25 cellular contexts compared by ENCODE assay signal in the genomic region with DNA sequence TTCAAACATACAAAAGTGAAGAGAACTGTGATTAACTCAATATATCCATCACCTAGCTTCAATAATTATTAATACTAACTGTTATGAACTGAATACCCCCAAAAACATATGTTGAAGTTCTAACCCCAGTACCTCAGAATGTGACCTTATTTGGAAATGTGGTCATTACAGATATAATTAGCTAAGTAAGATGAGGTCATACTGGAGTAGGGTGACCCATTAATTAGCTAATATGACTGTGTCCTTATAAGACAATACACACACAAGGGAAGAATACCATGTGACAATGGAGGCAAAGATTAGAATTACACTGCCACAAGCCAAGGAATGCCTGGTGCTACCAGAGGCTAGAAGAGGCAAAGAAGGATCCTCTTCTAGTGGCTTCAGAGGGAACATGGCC. TPM values are rescaled to one million over a fixed set of nuclear protein-coding genes. Genes with fewer than 3 reads are reported as not detected.
"Had no signal": no experiment of that assay in that cellular context is flagged by ENCODE, and none has a peak within 500 bp of the region (broad histone marks: within the 10 kb centered on the region; RNA-seq: fewer than 3 reads in every experiment).

No MANE protein-coding gene starts in this region.

- H3K4me3 Mint-ChIP-seq: dendritic cell treated with granulocyte-macrophage colony-stimulating factor and Interleukin-4, amounts not matched to agents 40 ng/mL and 50 ng/mL, for 4 days; endodermal cell; naive thymus-derived CD8-positive, alpha-beta T cell; neural crest cell; stimulated activated naive CD8-positive, alpha-beta T cell treated with anti-CD3 and anti-CD28 coated beads, Interleukin-15, Interleukin-2, amounts not matched to agents 100 ng/mL and 50 ng/mL, for 24 hours; type B pancreatic cell had no signal

- FAIRE-seq: islet of Langerhans had no signal

- H3K27me3 Mint-ChIP-seq: dendritic cell treated with granulocyte-macrophage colony-stimulating factor and Interleukin-4, amounts not matched to agents 40 ng/mL and 50 ng/mL, for 4 days; naive thymus-derived CD8-positive, alpha-beta T cell; stimulated activated naive CD8-positive, alpha-beta T cell treated with anti-CD3 and anti-CD28 coated beads, Interleukin-15, Interleukin-2, amounts not matched to agents 100 ng/mL and 50 ng/mL, for 24 hours; type B pancreatic cell had no signal

- DNase-seq: activated CD4-positive, alpha-beta T cell treated with anti-CD3 and anti-CD28 coated beads for 1 hour; activated CD8-positive, alpha-beta memory T cell treated with anti-CD3 and anti-CD28 coated beads for 24 hours; activated gamma-delta T cell treated with Interleukin-2 at 50 U/mL for 16 hours; activated naive CD4-positive, alpha-beta T cell treated with anti-CD3 and anti-CD28 coated beads, Interleukin-2, amount 50 U/mL, for 16 hours; amniotic stem cell; central memory CD4-positive, alpha-beta T cell; endodermal cell; foreskin keratinocyte; heart right ventricle; left lung; lower lobe of right lung; mesenchymal stem cell; naive thymus-derived CD8-positive, alpha-beta T cell; occipital lobe; right cardiac atrium; stimulated activated CD4-positive, alpha-beta T cell treated with anti-CD3 and anti-CD28 coated beads, Interleukin-4, amount 100 ng/mL, for 1 hour; substantia nigra; T-helper 2 cell had no signal

- ATAC-seq: foreskin keratinocyte; heart right ventricle; left lung; lower lobe of right lung; naive thymus-derived CD8-positive, alpha-beta T cell; right cardiac atrium had no signal

- H3K27ac Mint-ChIP-seq: dendritic cell treated with granulocyte-macrophage colony-stimulating factor and Interleukin-4, amounts not matched to agents 40 ng/mL and 50 ng/mL, for 4 days; endodermal cell; stimulated activated naive CD8-positive, alpha-beta T cell treated with anti-CD3 and anti-CD28 coated beads, Interleukin-15, Interleukin-2, amounts not matched to agents 100 ng/mL and 50 ng/mL, for 24 hours; type B pancreatic cell had no signal

- H3K9me3 Mint-ChIP-seq: dendritic cell treated with granulocyte-macrophage colony-stimulating factor and Interleukin-4, amounts not matched to agents 40 ng/mL and 50 ng/mL, for 4 days; endodermal cell; neural crest cell; stimulated activated naive CD8-positive, alpha-beta T cell treated with anti-CD3 and anti-CD28 coated beads, Interleukin-15, Interleukin-2, amounts not matched to agents 100 ng/mL and 50 ng/mL, for 24 hours; type B pancreatic cell had no signal

RNA-seq across cellular contexts. Expression of gene SAXO1, which starts 24.0 kb away (rescaled TPM):
- total RNA-seq: foreskin keratinocyte, glomerular endothelial cell, left lung, occipital lobe, right cardiac atrium, vagina had no signal
- polyA plus RNA-seq: foreskin keratinocyte, heart right ventricle, right cardiac atrium had no signal
